ENCODE assay signal across 22 cellular contexts in the genomic region with DNA sequence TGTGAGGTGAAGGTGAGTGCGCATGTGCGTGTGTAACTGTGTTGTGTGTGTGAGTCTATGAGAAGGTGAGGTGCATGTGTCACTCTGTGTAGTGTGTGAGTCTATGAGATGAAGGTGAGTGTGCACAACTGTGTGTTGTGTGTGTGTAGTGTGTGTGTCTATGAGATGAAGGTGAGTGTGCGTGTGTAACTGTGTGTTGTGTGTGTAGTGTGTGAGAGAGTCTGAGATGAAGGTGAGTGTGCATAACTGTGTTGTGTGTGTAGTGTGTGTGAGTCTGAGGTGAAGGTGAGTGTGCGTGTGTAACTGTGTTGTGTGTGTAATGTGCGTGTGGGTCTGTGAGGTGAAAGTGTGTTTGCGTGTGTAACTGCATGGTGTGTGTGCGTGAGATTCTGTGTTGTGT.
"Had no signal": no experiment of that assay in that cellular context is flagged by ENCODE, and none has a peak within 500 bp of the region (broad histone marks: within the 10 kb centered on the region; RNA-seq: fewer than 3 reads in every experiment).

No MANE protein-coding gene starts in this region.

- H3K9me3 ChIP-seq: heart right ventricle, ovary, right atrium auricular region, tibial artery, upper lobe of left lung, vagina had no signal

- H3K27ac ChIP-seq: coronary artery, heart right ventricle, ovary, right atrium auricular region, tibial artery, upper lobe of left lung, vagina had no signal

- H3K4me2 ChIP-seq: smooth muscle cell had no signal

- H3K4me3 Mint-ChIP-seq: mesothelial cell of epicardium; natural killer cell; neural crest cell; stimulated activated naive CD8-positive, alpha-beta T cell treated with anti-CD3 and anti-CD28 coated beads, Interleukin-15, Interleukin-2, amounts not matched to agents 100 ng/mL and 50 ng/mL, for 24 hours had no signal

- H3K27ac Mint-ChIP-seq: mesothelial cell of epicardium; natural killer cell; stimulated activated naive CD8-positive, alpha-beta T cell treated with anti-CD3 and anti-CD28 coated beads, Interleukin-15, Interleukin-2, amounts not matched to agents 100 ng/mL and 50 ng/mL, for 24 hours had no signal

- H3K4me3 ChIP-seq: coronary artery, heart right ventricle, ovary, right atrium auricular region, smooth muscle cell, tibial artery, upper lobe of left lung, vagina had no signal

- DNase-seq: effector memory CD4-positive, alpha-beta T cell; heart right ventricle; hypothalamus; kidney glomerular epithelial cell; mammary epithelial cell; natural killer cell; nucleus accumbens; ovary; stimulated activated CD4-positive, alpha-beta T cell treated with anti-CD3 and anti-CD28 coated beads, Interleukin-2, amount 100 ng/mL, for 48 hours; upper lobe of left lung had no signal

- H3K4me1 Mint-ChIP-seq: natural killer cell had no signal

- H3K9me3 Mint-ChIP-seq: mesothelial cell of epicardium; natural killer cell; neural crest cell; stimulated activated naive CD8-positive, alpha-beta T cell treated with anti-CD3 and anti-CD28 coated beads, Interleukin-15, Interleukin-2, amounts not matched to agents 100 ng/mL and 50 ng/mL, for 24 hours had no signal

- H3K36me3 ChIP-seq: heart right ventricle, ovary, right atrium auricular region, tibial artery, upper lobe of left lung, vagina had no signal

- ATAC-seq: esophagus mucosa, heart right ventricle had no signal

- H3K36me3 Mint-ChIP-seq: mesothelial cell of epicardium, natural killer cell had no signal

- H3K27me3 ChIP-seq: ovary, right atrium auricular region, vagina had no signal

- FAIRE-seq: endometrium, frontal cortex, islet of Langerhans had no signal
